In genomic region chr1:21814981-21815583, GRCh38 we compare ENCODE assay signal across 11 cellular contexts. TPM values are rescaled to one million over a fixed set of nuclear protein-coding genes. Genes with fewer than 3 reads are reported as not detected.
DNase-seq lines count a peak whose midpoint lies in the region; ATAC-seq, FAIRE-seq and TF ChIP-seq lines count a peak whose summit lies in the region.
"Had no signal": no experiment of that assay in that cellular context is flagged by ENCODE, and none has a peak within 500 bp of the region (broad histone marks: within the 10 kb centered on the region; RNA-seq: fewer than 3 reads in every experiment).

No MANE protein-coding gene starts in this region.

- FAIRE-seq in endothelial cell of umbilical vein (lab: Jason Lieb, UNC), result no peak

- no peaks in the 10 kb centered on the region for H3K36me3 Mint-ChIP-seq in activated CD4-positive, alpha-beta T cell treated with anti-CD3 and anti-CD28 coated beads, Interleukin-2, amount 10 ng/mL, durations not matched to agents 24 days and 14 days (ENCODE audit: low read depth)
- no peaks in the 10 kb centered on the region for H3K36me3 Mint-ChIP-seq in activated CD4-positive, alpha-beta T cell treated with anti-CD3 and anti-CD28 coated beads for 36 hours (ENCODE audit: low read depth)

- no peaks in the 10 kb centered on the region for H3K36me3 ChIP-seq in IMR-90 (ENCODE audit: control insufficient read depth, insufficient read depth, low read length)
- H3K36me3 ChIP-seq in endothelial cell of umbilical vein (ENCODE audit: control insufficient read depth in 2 of 2, extremely low read depth in 1 of 2, insufficient read depth in 2 of 2, low read length in 2 of 2), result peaks cover 0 to 3% of the 10 kb centered on the region in 2 experiments
- H3K36me3 ChIP-seq in psoas muscle (ENCODE audit: insufficient read depth in 1 of 2, low read depth in 1 of 2), result no peaks in the 10 kb centered on the region

- H3K4me2 ChIP-seq in IMR-90 (ENCODE audit: low read depth, low read length) (no peak overlapping the region), endothelial cell of umbilical vein (ENCODE audit: insufficient read depth, low read length) (no peak overlapping the region)

- no peak for TF ChIP-seq RAD21 in IMR-90 (IDR thresholded peaks at IDR 0.05; ENCODE audit: low read length)

- no peaks in the 10 kb centered on the region for H3K9me3 Mint-ChIP-seq in activated CD4-positive, alpha-beta T cell treated with anti-CD3 and anti-CD28 coated beads, Interleukin-2, amount 10 ng/mL, durations not matched to agents 24 days and 14 days
- no peaks in the 10 kb centered on the region for H3K9me3 Mint-ChIP-seq in activated CD4-positive, alpha-beta T cell treated with anti-CD3 and anti-CD28 coated beads for 36 hours (ENCODE audit: low read depth)

- H2AFZ ChIP-seq in IMR-90 (replicated peaks; ENCODE audit: low read length, poor library complexity) (peak overlapping the region; percentile 85), endothelial cell of umbilical vein (ENCODE audit: low read depth, low read length) (no peak overlapping the region)

- in situ Hi-C loops in IMR-90 (cut with MboI; ENCODE audit: low sequenced_read_pairs), result no loop called here

- no peak overlapping the region for H2BK5ac ChIP-seq in IMR-90 (ENCODE audit: low read depth, low read length, poor library complexity, severe bottlenecking)

- 60% methylated on average over 1 of the region's 15 CpGs; no CpG with 5 or more reads in 1 of the 2 experiments for WGBS in IMR-90 (ENCODE audit: extremely low coverage in 2 of 2, insufficient read length in 1 of 2), 2 experiments
- WGBS in psoas muscle, 3 donors, result 90 to 94% (median 90%) methylated on average over 15 of the region's 15 CpGs

- H3K27ac ChIP-seq in IMR-90 (ENCODE audit: insufficient read depth, low read length) (no peak overlapping the region), endothelial cell of umbilical vein (ENCODE audit: insufficient read depth, low read depth, low read length) (no peak overlapping the region), psoas muscle (no peak overlapping the region)

- H2AK9ac ChIP-seq in IMR-90 (replicated peaks; ENCODE audit: low read depth, low read length, poor library complexity), result peak overlapping the region; percentile 52

- H3K18ac ChIP-seq in IMR-90 (ENCODE audit: low read depth, low read length), result no peak overlapping the region

- no peaks in the 10 kb centered on the region; a peak in 1 of 4 replicates for H3K79me1 ChIP-seq in IMR-90 (ENCODE audit: low read depth in 1 of 2, low read length in 2 of 2)

- no peak for TF ChIP-seq CTCF in IMR-90 (conservative IDR thresholded peaks at IDR 0.05; ENCODE audit: low read depth, low read length)
- TF ChIP-seq CTCF in endothelial cell of umbilical vein (IDR thresholded peaks at IDR 0.05; ENCODE audit: extremely low read depth in 1 of 2, insufficient read depth in 1 of 2, low read depth in 1 of 2, low read length in 2 of 2), result no peak
- no peak for TF ChIP-seq CTCF in psoas muscle (IDR thresholded peaks at IDR 0.05)

- BruUV-seq in IMR-90 (replicated peaks; lab: Mats Ljungman, UMichigan) (no TSS peak), endothelial cell of umbilical vein (replicated peaks; lab: Mats Ljungman, UMichigan) (no TSS peak)

- peaks cover 2% of the 10 kb centered on the region; the same call in 1 of the 2 replicates for H3K9me3 ChIP-seq in IMR-90 (ENCODE audit: control insufficient read depth, insufficient read depth, low read length)
- no peaks in the 10 kb centered on the region for H3K9me3 ChIP-seq in endothelial cell of umbilical vein (replicated peaks; ENCODE audit: control insufficient read depth, insufficient read depth, low read length)
- H3K9me3 ChIP-seq in psoas muscle, result no peaks in the 10 kb centered on the region

- H3K56ac ChIP-seq in IMR-90 (ENCODE audit: extremely low read depth, insufficient read depth, low read length), result no peak overlapping the region

- H3K4me1 Mint-ChIP-seq in activated CD4-positive, alpha-beta T cell treated with anti-CD3 and anti-CD28 coated beads, Interleukin-2, amount 10 ng/mL, durations not matched to agents 24 days and 14 days, result peaks cover 6% of the 10 kb centered on the region
- H3K4me1 Mint-ChIP-seq in activated CD4-positive, alpha-beta T cell treated with anti-CD3 and anti-CD28 coated beads for 36 hours, result peaks cover 6% of the 10 kb centered on the region

- peaks cover 11% of the 10 kb centered on the region for H3K27me3 ChIP-seq in IMR-90 (ENCODE audit: control insufficient read depth, insufficient read depth, low read length)
- H3K27me3 ChIP-seq in endothelial cell of umbilical vein (ENCODE audit: control insufficient read depth in 2 of 2, insufficient read depth in 2 of 2, low read length in 2 of 2), result no peaks in the 10 kb centered on the region
- peaks cover 0 to 19% (median 7%) of the 10 kb centered on the region in 3 donors for H3K27me3 ChIP-seq in psoas muscle (ENCODE audit: insufficient read depth in 3 of 3, low read length in 2 of 3)

- H3K79me2 ChIP-seq in endothelial cell of umbilical vein (ENCODE audit: control insufficient read depth, insufficient read depth, low read length), result no peaks in the 10 kb centered on the region

- ATAC-seq in activated CD4-positive, alpha-beta T cell treated with anti-CD3 and anti-CD28 coated beads for 36 hours, result no peak
- no peak for ATAC-seq in IMR-90 (ENCODE audit: low read depth)
- peak in 3 of 4 donors; percentile 7 to 11 (median 8) for ATAC-seq in psoas muscle
- ATAC-seq in GM21447 (IDR thresholded peaks at IDR 0.05; ENCODE audit: unreplicated experiment), result no peak
- ATAC-seq in HG02642 (IDR thresholded peaks at IDR 0.05; ENCODE audit: poor library complexity, unreplicated experiment), result no peak

- no peak overlapping the region for H4K8ac ChIP-seq in IMR-90 (ENCODE audit: low read depth in 2 of 2, low read length in 2 of 2)

- H3K9me1 ChIP-seq in IMR-90 (ENCODE audit: insufficient read depth, low read length) (peaks cover 18% of the 10 kb centered on the region), endothelial cell of umbilical vein (replicated peaks; ENCODE audit: control insufficient read depth, extremely low read depth, insufficient read depth, low read length) (no peaks in the 10 kb centered on the region)

- H2AK5ac ChIP-seq in IMR-90 (ENCODE audit: low read depth, low read length), result peak overlapping the region; percentile 6

- H3K27me3 Mint-ChIP-seq in activated CD4-positive, alpha-beta T cell treated with anti-CD3 and anti-CD28 coated beads, Interleukin-2, amount 10 ng/mL, durations not matched to agents 24 days and 14 days, result peaks cover 15% of the 10 kb centered on the region
- peaks cover 20% of the 10 kb centered on the region for H3K27me3 Mint-ChIP-seq in activated CD4-positive, alpha-beta T cell treated with anti-CD3 and anti-CD28 coated beads for 36 hours

- no peak overlapping the region for H3K14ac ChIP-seq in IMR-90 (replicated peaks; ENCODE audit: low read depth, low read length)

- POLR2A ChIA-PET in activated CD4-positive, alpha-beta T cell treated with anti-CD3 and anti-CD28 coated beads for 36 hours (lab: Charles Lee), result interaction anchor here (0.6 kb wide), 1 partner anchor 209 kb away, joined by 4 read pairs; no protein-coding TSS in a partner anchor
- POLR2A ChIA-PET in IMR-90 (lab: Charles Lee; ENCODE audit: unreplicated experiment), result no interaction called here
- POLR2A ChIA-PET in endothelial cell of umbilical vein (lab: Charles Lee), result interaction anchor here (0.8 kb wide), 1 partner anchor 111 kb away, joined by 5 read pairs; no protein-coding TSS in a partner anchor

- H3K23ac ChIP-seq in IMR-90 (ENCODE audit: low read depth, low read length), result no peak overlapping the region

- TF ChIP-seq POLR2A in IMR-90 (IDR thresholded peaks at IDR 0.05; ENCODE audit: low read depth, low read length), result no peak
- peak; percentile 47 for TF ChIP-seq POLR2A in endothelial cell of umbilical vein (IDR thresholded peaks at IDR 0.05; ENCODE audit: low read depth, low read length)

- peaks cover 6% of the 10 kb centered on the region for H3K4me1 ChIP-seq in IMR-90 (ENCODE audit: control insufficient read depth, insufficient read depth, low read length)
- H3K4me1 ChIP-seq in endothelial cell of umbilical vein (ENCODE audit: control insufficient read depth, extremely low read depth, insufficient read depth, low read length), result peaks cover 29% of the 10 kb centered on the region
- H3K4me1 ChIP-seq in psoas muscle, result no peaks in the 10 kb centered on the region

- no peak overlapping the region for H3K4ac ChIP-seq in IMR-90 (ENCODE audit: low read depth, low read length)

- DNase-seq in activated CD4-positive, alpha-beta T cell treated with anti-CD3 and anti-CD28 coated beads, Interleukin-2, amount 10 ng/mL, durations not matched to agents 24 days and 14 days, result no peak
- no peak for DNase-seq in activated CD4-positive, alpha-beta T cell treated with anti-CD3 and anti-CD28 coated beads for 36 hours
- DNase-seq in IMR-90 (no peak), endothelial cell of umbilical vein (ENCODE audit: low read depth, low spot score) (no peak), psoas muscle (no peak), OCI-M1 (lab: John Stamatoyannopoulos, UW) (no peak)
- DNase-seq: NCI-H69 had no signal

- H4K5ac ChIP-seq in IMR-90 (ENCODE audit: low read depth, low read length), result no peak overlapping the region

- H3K9ac ChIP-seq in IMR-90 (ENCODE audit: low read depth, low read length) (no peak overlapping the region), endothelial cell of umbilical vein (replicated peaks; ENCODE audit: extremely low read depth, insufficient read depth, low read length) (no peak overlapping the region)

- H3K4me3 Mint-ChIP-seq in activated CD4-positive, alpha-beta T cell treated with anti-CD3 and anti-CD28 coated beads, Interleukin-2, amount 10 ng/mL, durations not matched to agents 24 days and 14 days, result peak overlapping the region; percentile 29
- no peak overlapping the region for H3K4me3 Mint-ChIP-seq in activated CD4-positive, alpha-beta T cell treated with anti-CD3 and anti-CD28 coated beads for 36 hours

- H2BK15ac ChIP-seq in IMR-90 (ENCODE audit: low read depth, low read length), result no peak overlapping the region

- H3K27ac Mint-ChIP-seq in activated CD4-positive, alpha-beta T cell treated with anti-CD3 and anti-CD28 coated beads, Interleukin-2, amount 10 ng/mL, durations not matched to agents 24 days and 14 days, result no peak overlapping the region
- no peak overlapping the region for H3K27ac Mint-ChIP-seq in activated CD4-positive, alpha-beta T cell treated with anti-CD3 and anti-CD28 coated beads for 36 hours

- peaks cover 9% of the 10 kb centered on the region; the same call in 1 of the 2 replicates for H4K20me1 ChIP-seq in IMR-90 (ENCODE audit: insufficient read depth, low read length)
- H4K20me1 ChIP-seq in endothelial cell of umbilical vein (replicated peaks; ENCODE audit: control insufficient read depth, extremely low read depth, insufficient read depth, low read length), result no peaks in the 10 kb centered on the region

- H2BK120ac ChIP-seq in IMR-90 (ENCODE audit: low read depth, low read length), result no peak overlapping the region

- dilution Hi-C loops in IMR-90 (cut with HindIII; ENCODE audit: low sequenced_read_pairs, unreplicated experiment), result no loop called here
- dilution Hi-C loops in endothelial cell of umbilical vein (cut with MboI; ENCODE audit: extremely low pct_ligation_motif_present, low sequenced_read_pairs), result no loop called here

- H3K4me3 ChIP-seq in IMR-90 (ENCODE audit: insufficient read depth, low read depth, low read length) (no peak overlapping the region), endothelial cell of umbilical vein (replicated peaks in 1 of 3; ENCODE audit: insufficient read depth in 1 of 3, low read depth in 1 of 3, low read length in 3 of 3) (no peak overlapping the region), psoas muscle (no peak overlapping the region)

- no peak overlapping the region for H4K91ac ChIP-seq in IMR-90 (ENCODE audit: insufficient read depth, low read depth, low read length)

- intact Hi-C loops in activated CD4-positive, alpha-beta T cell treated with anti-CD3 and anti-CD28 coated beads, Interleukin-2, amount 10 ng/mL, durations not matched to agents 24 days and 14 days (cut with micrococcal nuclease), result no loop called here
- intact Hi-C loops in activated CD4-positive, alpha-beta T cell treated with anti-CD3 and anti-CD28 coated beads for 36 hours (cut with DNase I, micrococcal nuclease), result loop anchor here in 1 of 2 experiments (5.0 kb wide), 1 partner anchor 147 kb away; no protein-coding TSS in a partner anchor
- intact Hi-C loops in IMR-90 (cut with micrococcal nuclease), result loop anchor here (5.0 kb wide), 1 partner anchor 33 kb away; the partner anchor contains the start of gene USP48
- intact Hi-C loops in endothelial cell of umbilical vein (cut with micrococcal nuclease), result loop anchor here (2.0 to 5.0 kb wide), 2 partner anchors 32 to 113 kb away; partner anchors contain the start of gene USP48
- intact Hi-C loops in psoas muscle (cut with DNase I), result no loop called here

- H2BK20ac ChIP-seq in IMR-90 (ENCODE audit: low read depth, low read length), result no peak overlapping the region

- CTCF ChIA-PET in activated CD4-positive, alpha-beta T cell treated with anti-CD3 and anti-CD28 coated beads for 36 hours (lab: Charles Lee), result interaction anchor here (1.7 kb wide), 1 partner anchor 30 kb away, joined by 7 read pairs; no protein-coding TSS in a partner anchor
- CTCF ChIA-PET in IMR-90 (lab: Yijun Ruan, JAX) (no interaction called here), endothelial cell of umbilical vein (lab: Charles Lee) (no interaction called here)

RNA-seq across cellular contexts. Expression of gene LDLRAD2, which starts 3.0 kb away (rescaled TPM):
- total RNA-seq in activated CD4-positive, alpha-beta T cell treated with anti-CD3 and anti-CD28 coated beads, Interleukin-2, amount 10 ng/mL, durations not matched to agents 24 days and 14 days, result 0.05 TPM in 1 of 2 replicates, not detected in the other
- total RNA-seq in activated CD4-positive, alpha-beta T cell treated with anti-CD3 and anti-CD28 coated beads for 36 hours, result under 1 TPM in 1 of 2 experiments, not detected in 1; 0.11 TPM
- total RNA-seq in IMR-90 (2012; rRNA removed), result not detected in 2 replicates
- 0.05 TPM in 1 of 2 replicates, not detected in the other for polyA plus RNA-seq in IMR-90 (2012; rRNA removed)
- polyA plus RNA-seq in IMR-90 (2012; cell fraction: cytosol; rRNA removed), result 0.03 and 0.17 TPM in 2 replicates
- 0.34 and 0.39 TPM in 2 replicates for polyA plus RNA-seq in IMR-90 (2012; cell fraction: nucleus; rRNA removed; ENCODE audit: low replicate concordance)
- total RNA-seq in endothelial cell of umbilical vein, result 0.42 and 0.44 TPM in 2 replicates
- not detected in 2 replicates for polyA plus RNA-seq in endothelial cell of umbilical vein
- 0.01 and 0.04 TPM in 2 replicates for polyA plus RNA-seq in endothelial cell of umbilical vein (2011; cell fraction: cytosol; rRNA removed)
- 0.05 and 0.17 TPM in 2 replicates for polyA plus RNA-seq in endothelial cell of umbilical vein (2011; cell fraction: nucleus; rRNA removed)
- 141 and 334 TPM in 2 replicates for polyA plus RNA-seq in endothelial cell of umbilical vein (2012)
- polyA minus RNA-seq in endothelial cell of umbilical vein, result not detected in 2 replicates
- not detected for polyA minus RNA-seq in endothelial cell of umbilical vein (2011; cell fraction: cytosol; rRNA and poly(A)+ RNA removed)
- polyA minus RNA-seq in endothelial cell of umbilical vein (2011; cell fraction: nucleus; rRNA and poly(A)+ RNA removed), result not detected in 2 replicates
- under 1 TPM in 1 of 4 donors, not detected in 3; 0.04 TPM for total RNA-seq in psoas muscle
- polyA plus RNA-seq in psoas muscle, result 1 to 10 TPM in 2 of 3 donors, under 1 TPM in 1; 0.48 to 1.7 (median 1.1) TPM
- total RNA-seq: A673; activated CD8-positive, alpha-beta memory T cell treated with anti-CD3 and anti-CD28 coated beads for 36 hours had no signal

RNA-seq across cellular contexts. Expression of gene USP48, which starts 32.1 kb away (rescaled TPM):
- 92.0 and 92.7 TPM in 2 replicates for total RNA-seq in activated CD4-positive, alpha-beta T cell treated with anti-CD3 and anti-CD28 coated beads, Interleukin-2, amount 10 ng/mL, durations not matched to agents 24 days and 14 days
- 10 to 100 TPM; 66.9 to 81.5 TPM for total RNA-seq in activated CD4-positive, alpha-beta T cell treated with anti-CD3 and anti-CD28 coated beads for 36 hours
- total RNA-seq in IMR-90 (2012; rRNA removed) (24.7 and 47.2 TPM in 2 replicates), endothelial cell of umbilical vein (146 and 149 TPM in 2 replicates), psoas muscle (10 to 100 TPM; 20.3 to 35.9 (median 21.4) TPM)
- polyA plus RNA-seq in IMR-90 (2012; rRNA removed) (17.1 and 25.0 TPM in 2 replicates), endothelial cell of umbilical vein (18.5 and 27.2 TPM in 2 replicates), psoas muscle (10 to 100 TPM in 2 of 3 donors, 1 to 10 TPM in 1; 9.7 to 19.9 (median 13.0) TPM)
- 4.0 and 5.6 TPM in 2 replicates for polyA plus RNA-seq in IMR-90 (2012; cell fraction: cytosol; rRNA removed)
- polyA plus RNA-seq in IMR-90 (2012; cell fraction: nucleus; rRNA removed; ENCODE audit: low replicate concordance), result 7.8 and 40.6 TPM in 2 replicates
- 33.6 and 34.2 TPM in 2 replicates for polyA plus RNA-seq in endothelial cell of umbilical vein (2011; cell fraction: cytosol; rRNA removed)
- 135 and 168 TPM in 2 replicates for polyA plus RNA-seq in endothelial cell of umbilical vein (2011; cell fraction: nucleus; rRNA removed)
- 73.6 and 92.2 TPM in 2 replicates for polyA plus RNA-seq in endothelial cell of umbilical vein (2012)
- 76.2 and 79.0 TPM in 2 replicates for polyA minus RNA-seq in endothelial cell of umbilical vein
- 15.6 TPM for polyA minus RNA-seq in endothelial cell of umbilical vein (2011; cell fraction: cytosol; rRNA and poly(A)+ RNA removed)
- polyA minus RNA-seq in endothelial cell of umbilical vein (2011; cell fraction: nucleus; rRNA and poly(A)+ RNA removed), result 124 and 167 TPM in 2 replicates

Comparison
In these comparisons a context has a peak if more than half of its experiments do, and no peak if none do; other contexts are left out.
1. ATAC-seq: peak in psoas muscle (3 of 4); none in activated CD4-positive, alpha-beta T cell treated with anti-CD3 and anti-CD28 coated beads for 36 hours (single experiment), IMR-90 (single experiment), GM21447 (single experiment) and HG02642 (single experiment).
2. intact Hi-C loops: an anchor here in IMR-90 (5.0 kb wide) and endothelial cell of umbilical vein (2.0 to 5.0 kb wide); none called in activated CD4-positive, alpha-beta T cell treated with anti-CD3 and anti-CD28 coated beads, Interleukin-2, amount 10 ng/mL, durations not matched to agents 24 days and 14 days and psoas muscle.